ENCODE assay signal across 31 cellular contexts in the genomic region with DNA sequence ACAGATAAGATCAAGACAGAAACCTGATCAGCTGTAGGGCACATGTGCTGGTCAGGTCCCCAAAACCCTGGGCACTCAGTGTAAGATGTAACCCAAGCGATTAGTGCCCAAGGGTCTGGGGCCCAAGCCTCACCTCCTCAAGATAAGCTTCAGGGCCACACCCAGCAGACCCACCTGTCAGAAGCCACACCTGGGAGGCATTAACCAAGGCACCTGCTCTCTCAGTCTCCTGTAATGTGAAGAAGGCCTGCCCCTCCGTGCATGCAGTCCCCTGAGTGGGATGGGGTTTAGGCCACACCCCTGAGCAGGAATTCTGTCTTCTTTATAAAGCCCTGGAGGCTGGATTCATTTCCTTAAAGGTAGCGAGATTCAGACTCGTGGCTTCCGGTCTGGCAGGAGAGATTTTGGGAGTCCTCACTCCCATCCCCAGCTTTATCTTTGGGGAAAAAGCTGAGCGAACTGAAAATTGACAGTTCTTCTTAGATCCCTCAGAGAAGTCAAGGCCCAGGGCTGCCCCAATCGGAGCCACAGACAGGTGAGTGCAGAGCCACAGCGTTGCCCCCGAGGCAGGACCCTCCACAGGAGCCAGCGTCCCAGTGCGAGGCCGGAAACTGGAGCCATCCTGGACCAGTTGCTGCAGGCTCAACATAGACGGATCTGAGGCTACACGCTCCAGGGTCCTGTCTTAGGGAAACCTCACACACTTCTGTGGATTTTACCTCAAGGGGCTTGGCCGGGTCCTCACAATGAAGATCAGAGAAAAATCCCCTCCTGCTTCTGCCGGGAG.
"Had no signal": no experiment of that assay in that cellular context is flagged by ENCODE, and none has a peak within 500 bp of the region (broad histone marks: within the 10 kb centered on the region; RNA-seq: fewer than 3 reads in every experiment).

No MANE protein-coding gene starts in this region.

- H3K36me3 Mint-ChIP-seq: activated naive CD4-positive, alpha-beta T cell treated with anti-CD3 and anti-CD28 coated beads, Interleukin-2, amount 50 U/mL, for 72 hours; brain had no signal

- H3K4me1 Mint-ChIP-seq: activated B cell treated with CpG ODN at 0.5 μM for 24 hours; activated CD4-positive, alpha-beta memory T cell treated with anti-CD3 and anti-CD28 coated beads, Interleukin-2, amount 10 ng/mL, durations not matched to agents 7 days and 5 days; brain had no signal

- H3K27me3 Mint-ChIP-seq: activated B cell treated with CpG ODN at 0.5 μM for 24 hours; activated CD4-positive, alpha-beta memory T cell treated with anti-CD3 and anti-CD28 coated beads, Interleukin-2, amount 10 ng/mL, durations not matched to agents 7 days and 5 days had no signal

- H3K27ac Mint-ChIP-seq: activated B cell treated with CpG ODN at 0.5 μM for 24 hours; activated CD4-positive, alpha-beta memory T cell treated with anti-CD3 and anti-CD28 coated beads, Interleukin-2, amount 10 ng/mL, durations not matched to agents 7 days and 5 days; activated naive CD4-positive, alpha-beta T cell treated with anti-CD3 and anti-CD28 coated beads for 36 hours; activated naive CD4-positive, alpha-beta T cell treated with anti-CD3 and anti-CD28 coated beads, Interleukin-2, amount 50 U/mL, for 72 hours; activated T-cell treated with anti-CD3 and anti-CD28 coated beads, Interleukin-2, amount 50 U/mL, for 24 hours; activated T-helper 2 cell treated with anti-CD3 and anti-CD28 coated beads, Interferon-gamma antibody, Interleukin-2, Interleukin-4, amounts not matched to agents 10 μg/mL and 5 μg/mL and 100 μg/mL, durations not matched to agents 14 hours and 24 hours and 36 hours; brain had no signal

- H3K4me3 Mint-ChIP-seq: activated B cell treated with CpG ODN at 0.5 μM for 24 hours; activated CD4-positive, alpha-beta memory T cell treated with anti-CD3 and anti-CD28 coated beads, Interleukin-2, amount 10 ng/mL, durations not matched to agents 7 days and 5 days; activated naive CD4-positive, alpha-beta T cell treated with anti-CD3 and anti-CD28 coated beads for 36 hours; activated T-cell treated with anti-CD3 and anti-CD28 coated beads, Interleukin-2, amount 50 U/mL, for 24 hours; brain had no signal

- ATAC-seq: activated naive CD4-positive, alpha-beta T cell treated with anti-CD3 and anti-CD28 coated beads, Interleukin-2, amount 50 U/mL, for 72 hours had no signal

- DNase-seq: activated B cell treated with CpG ODN at 0.5 μM for 24 hours; activated CD4-positive, alpha-beta memory T cell treated with anti-CD3 and anti-CD28 coated beads, Interleukin-2, amount 10 ng/mL, durations not matched to agents 7 days and 5 days; activated CD4-positive, alpha-beta T cell treated with anti-CD3 and anti-CD28 coated beads for 4 hours; activated CD4-positive, CD25-positive, alpha-beta regulatory T cell treated with anti-CD3 and anti-CD28 coated beads, Interleukin-2, amount 50 U/mL, for 72 hours; activated gamma-delta T cell; activated naive CD4-positive, alpha-beta T cell treated with anti-CD3 and anti-CD28 coated beads for 36 hours; activated T-cell treated with anti-CD3 and anti-CD28 coated beads, Interleukin-2, amount 50 U/mL, for 24 hours; anterior cingulate cortex; caudate nucleus; cerebellar nuclear complex; Kasumi-1; KG1; MG63; MV-4-11; NCI-H1092; NCI-H1436 treated with DMSO at 0.1 percent for 48 hours; NCI-H1694 treated with DMSO at 0.1 percent for 48 hours; NCI-H2081; NCI-H226; NCI-H446 treated with DMSO at 0.1 percent for 48 hours; NCI-H69; NK-92 treated with Interleukin-12 subunit alpha and Interleukin-12 subunit beta, amount 100 ng/mL, for 24 hours; PC-9; Right ventricle myocardium superior; SW 1271; T-helper 1 cell; T-helper 2 cell; T-helper 9 cell had no signal
